1 cellular context compared by ENCODE assay signal in the genomic region with DNA sequence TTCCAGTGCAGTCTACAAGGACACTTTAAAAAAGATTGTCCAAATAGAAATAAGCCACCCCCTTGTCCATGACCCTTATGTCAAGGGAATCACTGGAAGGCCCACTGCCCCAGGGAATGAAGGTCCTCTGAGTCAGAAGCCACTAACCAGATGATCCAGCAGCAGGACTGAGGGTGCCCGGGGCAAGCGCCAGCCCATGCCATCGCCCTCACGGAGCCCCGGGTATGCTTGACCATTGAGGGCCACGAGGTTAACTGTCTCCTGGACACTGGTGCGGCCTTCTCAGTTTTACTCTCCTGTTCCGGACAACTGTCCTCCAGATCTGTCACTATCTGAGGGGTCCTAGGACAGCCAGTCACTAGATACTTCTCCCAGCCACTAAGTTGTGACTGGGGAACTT. TPM values are rescaled to one million over a fixed set of nuclear protein-coding genes. Genes with fewer than 3 reads are reported as not detected.
"Had no signal": no experiment of that assay in that cellular context is flagged by ENCODE, and none has a peak within 500 bp of the region (broad histone marks: within the 10 kb centered on the region; RNA-seq: fewer than 3 reads in every experiment).

No MANE protein-coding gene starts in this region.

RNA-seq across cellular contexts. Expression of a gene that starts 47.3 kb away (rescaled TPM):
- polyA plus RNA-seq: GM12878 had no signal
